Comparison of ENCODE assay signal across 7 cellular contexts in genomic region chr11:45900175-45900800, GRCh38. TPM values are rescaled to one million over a fixed set of nuclear protein-coding genes. Genes with fewer than 3 reads are reported as not detected.
DNase-seq lines count a peak whose midpoint lies in the region; ATAC-seq, FAIRE-seq and TF ChIP-seq lines count a peak whose summit lies in the region.
"Not testable (repeated sequence)": the region's sequence is repeated elsewhere in the genome, so short reads cannot be mapped to it uniquely, and the experiment has no call there.

No MANE protein-coding gene starts in this region.

- TF ChIP-seq CTCF in bronchial epithelial cell (IDR thresholded peaks at IDR 0.05; ENCODE audit: insufficient read depth, low read length, severe bottlenecking); cardiac muscle cell (IDR thresholded peaks at IDR 0.05; ENCODE audit: low read depth, low read length); mesothelial cell of epicardium (IDR thresholded peaks at IDR 0.05; ENCODE audit: unreplicated experiment): not testable (repeated sequence)

- not testable (repeated sequence) for H3K4me1 Mint-ChIP-seq in activated CD4-positive, alpha-beta T cell treated with anti-CD3 and anti-CD28 coated beads, Interleukin-2, amount 10 ng/mL, durations not matched to agents 24 days and 14 days
- H3K4me1 Mint-ChIP-seq in mesothelial cell of epicardium = peaks cover 11% of the 10 kb centered on the region

- not testable (repeated sequence) for H3K9me3 Mint-ChIP-seq in activated CD4-positive, alpha-beta T cell treated with anti-CD3 and anti-CD28 coated beads, Interleukin-2, amount 10 ng/mL, durations not matched to agents 24 days and 14 days; mesothelial cell of epicardium

- peak overlapping the region; percentile 95 for H3K4me2 ChIP-seq in skeletal muscle satellite cell (ENCODE audit: low read length)

- ATAC-seq in GM18867 (IDR thresholded peaks at IDR 0.05; ENCODE audit: unreplicated experiment) = peak; percentile 3

- peaks cover 32% of the 10 kb centered on the region for H3K27me3 Mint-ChIP-seq in activated CD4-positive, alpha-beta T cell treated with anti-CD3 and anti-CD28 coated beads, Interleukin-2, amount 10 ng/mL, durations not matched to agents 24 days and 14 days
- H3K27me3 Mint-ChIP-seq in mesothelial cell of epicardium (ENCODE audit: low read depth) = not testable (repeated sequence)

- peaks cover 15% of the 10 kb centered on the region for H3K4me1 ChIP-seq in cardiac muscle cell (ENCODE audit: low read depth)
- peaks cover 15% of the 10 kb centered on the region for H3K4me1 ChIP-seq in skeletal muscle satellite cell (ENCODE audit: control insufficient read depth, insufficient read depth, low read length)

- peak; percentile 4 for DNase-seq in NCI-H1105 treated with DMSO at 0.1 percent for 48 hours (lab: John Stamatoyannopoulos, UW)
- not testable (repeated sequence) for DNase-seq in activated CD4-positive, alpha-beta T cell treated with anti-CD3 and anti-CD28 coated beads, Interleukin-2, amount 10 ng/mL, durations not matched to agents 24 days and 14 days; bronchial epithelial cell (ENCODE audit: low read depth)
- peak in 1 of 2 donors; percentile 33 for DNase-seq in cardiac muscle cell (ENCODE audit: low read depth in 1 of 2, low spot score in 1 of 2)
- peak in 1 of 2 experiments; percentile 45 for DNase-seq in mesothelial cell of epicardium (ENCODE audit: low spot score in 2 of 2, unreplicated experiment in 2 of 2)

- intact Hi-C loops in activated CD4-positive, alpha-beta T cell treated with anti-CD3 and anti-CD28 coated beads, Interleukin-2, amount 10 ng/mL, durations not matched to agents 24 days and 14 days (cut with micrococcal nuclease) = not testable (repeated sequence)

- not testable (repeated sequence) for FAIRE-seq in bronchial epithelial cell (lab: Jason Lieb, UNC)

- not testable (repeated sequence) for H3K36me3 Mint-ChIP-seq in activated CD4-positive, alpha-beta T cell treated with anti-CD3 and anti-CD28 coated beads, Interleukin-2, amount 10 ng/mL, durations not matched to agents 24 days and 14 days (ENCODE audit: low read depth); mesothelial cell of epicardium

- H3K4me3 ChIP-seq in bronchial epithelial cell (ENCODE audit: low read depth, low read length) (peak overlapping the region; percentile 46), cardiac muscle cell (peak overlapping the region; percentile 48), skeletal muscle satellite cell (ENCODE audit: low read length) (peak overlapping the region; percentile 81)

- H3K27me3 ChIP-seq in bronchial epithelial cell (ENCODE audit: control insufficient read depth, insufficient read depth, low read length) = not testable (repeated sequence)
- H3K27me3 ChIP-seq in cardiac muscle cell (peaks cover 11% of the 10 kb centered on the region), skeletal muscle satellite cell (ENCODE audit: control insufficient read depth, insufficient read depth, low read length) (peaks cover 46% of the 10 kb centered on the region)

- not testable (repeated sequence) for H3K9me3 ChIP-seq in cardiac muscle cell (ENCODE audit: low read depth); skeletal muscle satellite cell (replicated peaks; ENCODE audit: low read length)

- peak overlapping the region; percentile 28 for H3K4me3 Mint-ChIP-seq in activated CD4-positive, alpha-beta T cell treated with anti-CD3 and anti-CD28 coated beads, Interleukin-2, amount 10 ng/mL, durations not matched to agents 24 days and 14 days
- H3K4me3 Mint-ChIP-seq in mesothelial cell of epicardium = peak overlapping the region; percentile 74

- peak overlapping the region; percentile 27 for H3K9ac ChIP-seq in skeletal muscle satellite cell (ENCODE audit: low read depth, low read length)

- not testable (repeated sequence) for H3K36me3 ChIP-seq in bronchial epithelial cell (ENCODE audit: control insufficient read depth, insufficient read depth, low read length); cardiac muscle cell; skeletal muscle satellite cell (ENCODE audit: insufficient read depth, low read length)

- not testable (repeated sequence) for H3K27ac ChIP-seq in cardiac muscle cell

- not testable (repeated sequence) for H3K27ac Mint-ChIP-seq in activated CD4-positive, alpha-beta T cell treated with anti-CD3 and anti-CD28 coated beads, Interleukin-2, amount 10 ng/mL, durations not matched to agents 24 days and 14 days; mesothelial cell of epicardium

RNA-seq across cellular contexts. Expression of gene FREY1, which starts 6.8 kb away (rescaled TPM):
- total RNA-seq in activated CD4-positive, alpha-beta T cell treated with anti-CD3 and anti-CD28 coated beads, Interleukin-2, amount 10 ng/mL, durations not matched to agents 24 days and 14 days = 1.8 and 2.0 TPM in 2 replicates
- total RNA-seq in bronchial epithelial cell (0.51 and 1.3 TPM in 2 replicates), cardiac muscle cell (2.1 and 2.7 TPM in 2 replicates), mesothelial cell of epicardium (2.3 to 3.9 TPM (median 3.4 TPM) in 3 replicates)
- 0.42 TPM in 1 of 2 replicates, not detected in the other for polyA plus RNA-seq in cardiac muscle cell
- 0.66 and 2.8 TPM in 2 replicates for total RNA-seq in skeletal muscle satellite cell (2012; rRNA removed)

RNA-seq across cellular contexts. Expression of gene MAPK8IP1, which starts 14.8 kb away (rescaled TPM):
- 0.49 and 0.83 TPM in 2 replicates for total RNA-seq in activated CD4-positive, alpha-beta T cell treated with anti-CD3 and anti-CD28 coated beads, Interleukin-2, amount 10 ng/mL, durations not matched to agents 24 days and 14 days
- 0.26 and 0.90 TPM in 2 replicates for total RNA-seq in bronchial epithelial cell
- 12.6 and 19.1 TPM in 2 replicates for total RNA-seq in cardiac muscle cell
- 3.9 and 7.4 TPM in 2 replicates for polyA plus RNA-seq in cardiac muscle cell
- total RNA-seq in mesothelial cell of epicardium = 11.5 to 13.8 TPM (median 12.7 TPM) in 3 replicates
- 2.5 and 5.0 TPM in 2 replicates for total RNA-seq in skeletal muscle satellite cell (2012; rRNA removed)

RNA-seq across cellular contexts. Expression of gene PEX16, which starts 17.4 kb away (rescaled TPM):
- total RNA-seq in activated CD4-positive, alpha-beta T cell treated with anti-CD3 and anti-CD28 coated beads, Interleukin-2, amount 10 ng/mL, durations not matched to agents 24 days and 14 days = 31.3 and 34.8 TPM in 2 replicates
- total RNA-seq in bronchial epithelial cell (47.1 and 59.0 TPM in 2 replicates), cardiac muscle cell (39.9 and 43.0 TPM in 2 replicates), mesothelial cell of epicardium (19.8 to 23.1 TPM (median 20.7 TPM) in 3 replicates)
- polyA plus RNA-seq in cardiac muscle cell = 29.0 and 38.9 TPM in 2 replicates
- 28.6 and 30.1 TPM in 2 replicates for total RNA-seq in skeletal muscle satellite cell (2012; rRNA removed)

RNA-seq across cellular contexts. Expression of gene LARGE2, which starts 22.2 kb away (rescaled TPM):
- total RNA-seq in activated CD4-positive, alpha-beta T cell treated with anti-CD3 and anti-CD28 coated beads, Interleukin-2, amount 10 ng/mL, durations not matched to agents 24 days and 14 days = not detected in 2 replicates
- 2.9 and 4.5 TPM in 2 replicates for total RNA-seq in bronchial epithelial cell
- total RNA-seq in cardiac muscle cell = 4.9 and 5.8 TPM in 2 replicates
- polyA plus RNA-seq in cardiac muscle cell = 4.5 and 9.2 TPM in 2 replicates
- total RNA-seq in mesothelial cell of epicardium = 5.0 to 6.0 TPM (median 5.2 TPM) in 3 replicates
- under 0.01 TPM in 1 of 2 replicates, not detected in the other for total RNA-seq in skeletal muscle satellite cell (2012; rRNA removed)

RNA-seq across cellular contexts. Expression of gene CRY2, which starts 53.0 kb away (rescaled TPM):
- 22.1 and 22.5 TPM in 2 replicates for total RNA-seq in activated CD4-positive, alpha-beta T cell treated with anti-CD3 and anti-CD28 coated beads, Interleukin-2, amount 10 ng/mL, durations not matched to agents 24 days and 14 days
- 10.8 and 15.5 TPM in 2 replicates for total RNA-seq in bronchial epithelial cell
- total RNA-seq in cardiac muscle cell = 31.5 and 50.5 TPM in 2 replicates
- polyA plus RNA-seq in cardiac muscle cell = 28.3 and 40.7 TPM in 2 replicates
- 33.8 to 35.9 TPM (median 34.3 TPM) in 3 replicates for total RNA-seq in mesothelial cell of epicardium
- 6.1 and 7.4 TPM in 2 replicates for total RNA-seq in skeletal muscle satellite cell (2012; rRNA removed)
